In the genomic region with DNA sequence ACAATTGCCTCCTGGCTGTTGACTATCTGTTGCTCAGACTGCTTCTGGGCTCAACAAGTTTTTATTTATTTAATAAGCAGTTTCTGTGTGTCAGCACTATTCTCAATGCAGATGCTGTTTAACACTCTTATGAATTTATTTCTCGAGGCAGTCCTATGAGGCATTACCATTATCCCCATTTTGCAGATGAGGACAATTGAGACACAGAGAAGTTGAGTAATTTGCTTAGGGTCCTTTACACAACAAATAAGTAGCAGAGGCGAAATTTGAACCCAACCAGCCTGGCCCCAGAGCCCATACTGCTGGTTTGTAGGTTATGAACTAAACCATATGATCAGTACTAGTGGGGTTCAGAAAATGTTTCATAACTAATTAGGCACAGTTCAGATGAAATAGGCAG, we compare ENCODE assay signal across 9 cellular contexts.
"Had no signal": no experiment of that assay in that cellular context is flagged by ENCODE, and none has a peak within 500 bp of the region (broad histone marks: within the 10 kb centered on the region; RNA-seq: fewer than 3 reads in every experiment).

No MANE protein-coding gene starts in this region.

- H3K4me1 ChIP-seq: HAP-1 had no signal

- H3K4me3 ChIP-seq: GM23248, HAP-1 had no signal

- H2AFZ ChIP-seq: GM23248 had no signal

- FAIRE-seq: HTR-8/SVneo had no signal

- H3K27ac ChIP-seq: GM23248 had no signal

- H3K4me3 Mint-ChIP-seq: HFFc6, IgD-negative memory B cell had no signal

- H3K36me3 ChIP-seq: HAP-1 had no signal

- ATAC-seq: HCT116 had no signal

- H3K9me3 ChIP-seq: HAP-1 had no signal

- H3K4me1 Mint-ChIP-seq: IgD-negative memory B cell had no signal

- H3K9me3 Mint-ChIP-seq: HFFc6, IgD-negative memory B cell had no signal

- H3K9ac ChIP-seq: GM23248 had no signal

- DNase-seq: GM23248, GOT3, H7, HFFc6, KG1 had no signal

- H3K27ac Mint-ChIP-seq: HFFc6, IgD-negative memory B cell had no signal
